ENCODE assay signal across 9 cellular contexts in genomic region chr2:667332-668000, GRCh38. TPM values are rescaled to one million over a fixed set of nuclear protein-coding genes. Genes with fewer than 3 reads are reported as not detected.
DNase-seq lines count a peak whose midpoint lies in the region; ATAC-seq and TF ChIP-seq lines count a peak whose summit lies in the region.
"Had no signal": no experiment of that assay in that cellular context is flagged by ENCODE, and none has a peak within 500 bp of the region (broad histone marks: within the 10 kb centered on the region; RNA-seq: fewer than 3 reads in every experiment).

No MANE protein-coding gene starts in this region.

- H3K9me3 ChIP-seq in hepatocyte (ENCODE audit: low read depth) (no peaks in the 10 kb centered on the region), testis (no peaks in the 10 kb centered on the region)

- no peak for TF ChIP-seq CTCF in activated B cell treated with CpG ODN at 0.5 μM for 24 hours (IDR thresholded peaks at IDR 0.05)
- peak; percentile 52 for TF ChIP-seq CTCF in hepatocyte (IDR thresholded peaks at IDR 0.05; ENCODE audit: poor library complexity)
- TF ChIP-seq CTCF in testis (IDR thresholded peaks at IDR 0.05) = peak; percentile 35 to 48 (median 41)

- H3K9me2 ChIP-seq in hepatocyte (replicated peaks; ENCODE audit: insufficient read depth) = no peaks in the 10 kb centered on the region

- peaks cover 12% of the 10 kb centered on the region for H3K4me1 Mint-ChIP-seq in activated B cell treated with CpG ODN at 0.5 μM for 24 hours

- H3K79me2 ChIP-seq in hepatocyte = peaks cover 5% of the 10 kb centered on the region

- H3K4me3 ChIP-seq in hepatocyte = no peak overlapping the region
- no peak overlapping the region for H3K4me3 ChIP-seq in testis

- peaks cover 12% of the 10 kb centered on the region for H3K9me3 Mint-ChIP-seq in activated B cell treated with CpG ODN at 0.5 μM for 24 hours

- H3K27me3 Mint-ChIP-seq in activated B cell treated with CpG ODN at 0.5 μM for 24 hours = no peaks in the 10 kb centered on the region

- 80% methylated on average over 5 of the region's 5 CpGs for WGBS in hepatocyte (ENCODE audit: low lambda C conversion rate, missing lambda C conversion rate)
- WGBS in testis, 2 donors = 93 to 97% methylated on average over 5 of the region's 5 CpGs

- H3K4me1 ChIP-seq in hepatocyte (ENCODE audit: insufficient read depth) (no peaks in the 10 kb centered on the region), testis (no peaks in the 10 kb centered on the region)

- H3K4me3 Mint-ChIP-seq in activated B cell treated with CpG ODN at 0.5 μM for 24 hours = no peak overlapping the region
- H3K4me3 Mint-ChIP-seq: T-helper 1 cell treated with Interleukin-12 subunit alpha and Interleukin-12 subunit beta and Interleukin-4 antibody, amounts not matched to agents 30 μg/mL and 1 μg/mL, for 36 hours had no signal

- no peak for TF ChIP-seq POLR2A in testis (IDR thresholded peaks at IDR 0.05)

- POLR2A ChIA-PET in activated B cell treated with CpG ODN at 0.5 μM for 24 hours (lab: Charles Lee) = no interaction called here

- CTCF ChIA-PET in activated B cell treated with CpG ODN at 0.5 μM for 24 hours (lab: Charles Lee) = interaction anchor here (1.2 kb wide), 1 partner anchor 30 kb away, joined by 3 read pairs; no protein-coding TSS in a partner anchor

- peak; percentile 81 for DNase-seq in ELR (ENCODE audit: low read depth)
- DNase-seq in HS-5 (ENCODE audit: low read depth) = peak; percentile 42
- no peak for DNase-seq in activated B cell treated with CpG ODN at 0.5 μM for 24 hours
- peak; percentile 75 for DNase-seq in hepatocyte (ENCODE audit: low spot score)
- DNase-seq in testis = no peak
- DNase-seq in NCI-H146 (lab: John Stamatoyannopoulos, UW) = no peak
- no peak for DNase-seq in ureter (ENCODE audit: low spot score)
- no peak for DNase-seq in NCI-H446 treated with DMSO at 0.1 percent for 48 hours (lab: John Stamatoyannopoulos, UW)

- no peaks in the 10 kb centered on the region for H4K20me1 ChIP-seq in hepatocyte (ENCODE audit: insufficient read depth, poor library complexity, severe bottlenecking)

- H3K27me3 ChIP-seq in hepatocyte (no peaks in the 10 kb centered on the region), testis (no peaks in the 10 kb centered on the region)

- peaks cover 84% of the 10 kb centered on the region for H3K36me3 Mint-ChIP-seq in activated B cell treated with CpG ODN at 0.5 μM for 24 hours (ENCODE audit: low read depth)

- intact Hi-C loops in activated B cell treated with CpG ODN at 0.5 μM for 24 hours (cut with micrococcal nuclease) = loop anchor here (10.0 kb wide), 1 partner anchor 423 kb away; no protein-coding TSS in a partner anchor
- intact Hi-C loops in testis (cut with DNase I; ENCODE audit: low total_unique reads) = no loop called here

- H3K27ac Mint-ChIP-seq in activated B cell treated with CpG ODN at 0.5 μM for 24 hours = no peak overlapping the region
- H3K27ac Mint-ChIP-seq: T-helper 1 cell treated with Interleukin-12 subunit alpha and Interleukin-12 subunit beta and Interleukin-4 antibody, amounts not matched to agents 30 μg/mL and 1 μg/mL, for 36 hours had no signal

- no peaks in the 10 kb centered on the region for H3K36me3 ChIP-seq in hepatocyte (replicated peaks; ENCODE audit: insufficient read depth, low read depth)
- H3K36me3 ChIP-seq in testis (ENCODE audit: low read depth, missing control alignments) = no peaks in the 10 kb centered on the region

- peak; percentile 75 for ATAC-seq in activated B cell treated with CpG ODN at 0.5 μM for 24 hours (ENCODE audit: low read depth)

- no peak overlapping the region for H2AFZ ChIP-seq in hepatocyte

- H3K27ac ChIP-seq in hepatocyte (no peak overlapping the region), testis (no peak overlapping the region)

- H3K4me2 ChIP-seq in hepatocyte = no peak overlapping the region

RNA-seq across cellular contexts. Expression of gene TMEM18, which starts 9.7 kb away (rescaled TPM):
- 30.8 and 34.6 TPM in 2 replicates for total RNA-seq in activated B cell treated with CpG ODN at 0.5 μM for 24 hours
- total RNA-seq in hepatocyte = 35.2 and 35.4 TPM in 2 replicates
- 43.1 and 47.1 TPM in 2 replicates for polyA plus RNA-seq in hepatocyte
- total RNA-seq in testis = 10 to 100 TPM; 18.0 to 25.8 TPM
- 30.5 TPM for polyA plus RNA-seq in testis (ENCODE audit: insufficient read depth, low read depth, low replicate concordance)
- total RNA-seq in ureter = 15.5 TPM

Comparison
In these comparisons a context has a peak if more than half of its experiments do, and no peak if none do; other contexts are left out.
1. DNase-seq: peak in ELR (single experiment), HS-5 (single experiment) and hepatocyte (single experiment); none in activated B cell treated with CpG ODN at 0.5 μM for 24 hours (single experiment), testis (single experiment), NCI-H146 (single experiment), ureter (single experiment) and NCI-H446 treated with DMSO at 0.1 percent for 48 hours (single experiment).